In genomic region chr14:54221971-54222370, GRCh38 we compare ENCODE assay signal across 2 cellular contexts.
TF ChIP-seq lines count a peak whose summit lies in the region.

No MANE protein-coding gene starts in this region.

TF ChIP-seq in GM23338, 12 proteins besides CTCF, POLR2A, EP300 and RAD21:
- TF ChIP-seq ZNF114 (CRISPR knock-in tag; IDR thresholded peaks at IDR 0.05) (no peak), EZH2 (IDR thresholded peaks at IDR 0.05; ENCODE audit: low read depth, unreplicated experiment) (no peak), STAT1 (IDR thresholded peaks at IDR 0.05; ENCODE audit: unreplicated experiment) (no peak), REST (IDR thresholded peaks at IDR 0.05; ENCODE audit: unreplicated experiment) (no peak), CREB1 (CRISPR knock-in tag; IDR thresholded peaks at IDR 0.05; ENCODE audit: low read depth) (no peak), ZNF462 (CRISPR knock-in tag; IDR thresholded peaks at IDR 0.05) (no peak), NANOG (IDR thresholded peaks at IDR 0.05; ENCODE audit: borderline replicate concordance) (no peak), ZNF331 (CRISPR knock-in tag; IDR thresholded peaks at IDR 0.05; ENCODE audit: low read depth) (no peak), EZH2phosphoT487 (IDR thresholded peaks at IDR 0.05; ENCODE audit: unreplicated experiment) (no peak), POLR2AphosphoS5 (IDR thresholded peaks at IDR 0.05; ENCODE audit: low read depth) (no peak), JUNB (IDR thresholded peaks at IDR 0.05; ENCODE audit: unreplicated experiment) (no peak), ETS1 (IDR thresholded peaks at IDR 0.05) (no peak)

TF ChIP-seq in H1, 55 proteins besides CTCF, POLR2A, EP300 and RAD21:
- no peak for TF ChIP-seq RXRA (IDR thresholded peaks at IDR 0.05; ENCODE audit: insufficient read depth, low read depth, low read length)
- no peak for TF ChIP-seq SP2 (IDR thresholded peaks at IDR 0.05; ENCODE audit: low read length)
- TF ChIP-seq CREB1 (IDR thresholded peaks at IDR 0.05) = no peak
- TF ChIP-seq SRF (IDR thresholded peaks at IDR 0.05; ENCODE audit: low read depth, low read length) = no peak
- TF ChIP-seq SUZ12 (IDR thresholded peaks at IDR 0.05; ENCODE audit: low read length) = no peak
- no peak for TF ChIP-seq MAX (IDR thresholded peaks at IDR 0.05)
- no peak for TF ChIP-seq BACH1 (IDR thresholded peaks at IDR 0.05; ENCODE audit: low read length)
- TF ChIP-seq KDM4A (IDR thresholded peaks at IDR 0.05; ENCODE audit: low read depth, low read length, severe bottlenecking) = no peak
- TF ChIP-seq POU5F1 (IDR thresholded peaks at IDR 0.05; ENCODE audit: low read depth, low read length) = no peak
- no peak for TF ChIP-seq FOSL1 (IDR thresholded peaks at IDR 0.05; ENCODE audit: insufficient read depth, low read depth, low read length)
- TF ChIP-seq HDAC6 (IDR thresholded peaks at IDR 0.05; ENCODE audit: low read depth, low read length) = no peak
- no peak for TF ChIP-seq GABPA (IDR thresholded peaks at IDR 0.05; ENCODE audit: borderline replicate concordance, insufficient read depth, low read length)
- TF ChIP-seq TCF12 (IDR thresholded peaks at IDR 0.05; ENCODE audit: low read depth, low read length) = no peak
- TF ChIP-seq CHD2 (IDR thresholded peaks at IDR 0.05; ENCODE audit: low read length) = no peak
- TF ChIP-seq TAF7 (optimal IDR thresholded peaks at IDR 0.05; ENCODE audit: borderline replicate concordance, low read depth, low read length) = no peak
